7 cellular contexts compared by ENCODE assay signal in the genomic region with DNA sequence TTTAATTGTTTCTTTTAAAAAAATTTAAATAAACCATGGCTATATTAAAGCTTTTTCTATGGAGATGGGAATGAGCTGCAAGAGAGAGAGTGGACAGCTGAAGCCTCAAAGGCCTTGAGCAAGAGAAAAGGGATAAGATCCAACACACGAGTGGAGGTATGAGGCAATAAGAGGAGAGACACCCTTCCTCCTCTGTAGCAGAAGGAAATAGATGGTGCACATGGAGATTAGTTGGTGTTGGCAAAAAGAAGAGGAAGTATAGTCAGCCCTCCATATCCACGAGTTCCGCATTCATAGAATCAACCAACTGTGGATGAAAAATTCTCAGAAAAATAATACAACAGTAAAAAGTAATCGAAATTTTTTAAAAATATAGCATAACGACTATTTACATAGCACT. TPM values are rescaled to one million over a fixed set of nuclear protein-coding genes. Genes with fewer than 3 reads are reported as not detected.
DNase-seq lines count a peak whose midpoint lies in the region; ATAC-seq and TF ChIP-seq lines count a peak whose summit lies in the region.

No MANE protein-coding gene starts in this region.

- no peak for TF ChIP-seq EP300 in gastroesophageal sphincter (IDR thresholded peaks at IDR 0.05)

- ATAC-seq in T-helper 17 cell (no peak), gastroesophageal sphincter (peak; percentile 25), HG03342 (IDR thresholded peaks at IDR 0.05; ENCODE audit: unreplicated experiment) (no peak), GM18868 (IDR thresholded peaks at IDR 0.05; ENCODE audit: unreplicated experiment) (no peak), HG02870 (IDR thresholded peaks at IDR 0.05; ENCODE audit: unreplicated experiment) (no peak)

- H3K27me3 Mint-ChIP-seq in T-helper 17 cell = no peaks in the 10 kb centered on the region

- peaks cover 9% of the 10 kb centered on the region for H3K36me3 Mint-ChIP-seq in T-helper 17 cell (ENCODE audit: low read depth)

- WGBS in gastroesophageal sphincter (ENCODE audit: low coverage in 1 of 2), 2 donors = 64 to 75% methylated on average over 5 of the region's 5 CpGs
- 11 to 41% (median 20%) methylated on average over 5 of the region's 5 CpGs for WGBS in spleen, 5 donors

- intact Hi-C loops in spleen (cut with DNase I; ENCODE audit: low total_unique reads) = no loop called here

- no peak for TF ChIP-seq CTCF in HFF-Myc (IDR thresholded peaks at IDR 0.05; ENCODE audit: low read depth, low read length, missing control alignments)
- TF ChIP-seq CTCF in gastroesophageal sphincter (IDR thresholded peaks at IDR 0.05) = no peak
- TF ChIP-seq CTCF in spleen (IDR thresholded peaks at IDR 0.05 in 8 of 11, conservative IDR thresholded peaks at IDR 0.05 in 3 of 11) = no peak

- H3K4me1 ChIP-seq in gastroesophageal sphincter (peaks cover 0 to 44% (median 0%) of the 10 kb centered on the region in 3 donors), spleen (peaks cover 25 to 73% (median 61%) of the 10 kb centered on the region in 6 donors)

- H3K4me1 Mint-ChIP-seq in T-helper 17 cell = peaks cover 22% of the 10 kb centered on the region

- TF ChIP-seq POLR2A in gastroesophageal sphincter (IDR thresholded peaks at IDR 0.05) (no peak), spleen (IDR thresholded peaks at IDR 0.05) (no peak)

- peak overlapping the region; percentile 96 for H3K27ac Mint-ChIP-seq in T-helper 17 cell

- peak overlapping the region in 3 of 4 donors; percentile 67 to 71 (median 69) for H3K27ac ChIP-seq in gastroesophageal sphincter
- peak overlapping the region; percentile 78 to 94 (median 88) for H3K27ac ChIP-seq in spleen

- peak overlapping the region; percentile 41 for H3K4me3 ChIP-seq in HFF-Myc (replicated peaks; ENCODE audit: low read depth, low read length)
- H3K4me3 ChIP-seq in gastroesophageal sphincter = peak overlapping the region in 1 of 2 donors; percentile 40
- H3K4me3 ChIP-seq in spleen = peak overlapping the region in 7 of 8 donors; percentile 27 to 96 (median 43)

- no peak for DNase-seq in HFF-Myc (ENCODE audit: extremely low read depth, low read depth)
- DNase-seq in T-helper 17 cell = no peak
- DNase-seq in spleen = no peak

- H3K27me3 ChIP-seq in gastroesophageal sphincter = no peaks in the 10 kb centered on the region
- H3K27me3 ChIP-seq in spleen (replicated peaks in 1 of 7) = no peaks in the 10 kb centered on the region

- peak overlapping the region; percentile 99 for H3K4me3 Mint-ChIP-seq in T-helper 17 cell

- H3K36me3 ChIP-seq in gastroesophageal sphincter (no peaks in the 10 kb centered on the region), spleen (peaks cover 0 to 36% (median 13%) of the 10 kb centered on the region in 6 donors)

- H3K9me3 ChIP-seq in T-helper 17 cell (ENCODE audit: control insufficient read depth, low read length, poor library complexity, severe bottlenecking) (no peaks in the 10 kb centered on the region), gastroesophageal sphincter (no peaks in the 10 kb centered on the region), spleen (no peaks in the 10 kb centered on the region)

RNA-seq across cellular contexts. Expression of gene CXorf38, which starts 3.2 kb away (rescaled TPM):
- total RNA-seq in T-helper 17 cell (10 to 100 TPM; 15.7 to 17.4 TPM), gastroesophageal sphincter (10 to 100 TPM in 3 of 4 donors, 1 to 10 TPM in 1; 8.6 to 15.3 (median 13.3) TPM), spleen (10 to 100 TPM; 24.8 to 35.1 (median 28.5) TPM)
- 10 to 100 TPM in 2 of 3 donors, 1 to 10 TPM in 1; 9.4 to 13.7 (median 12.6) TPM for polyA plus RNA-seq in spleen

RNA-seq across cellular contexts. Expression of gene MPC1L, which starts 20.9 kb away (rescaled TPM):
- not detected for total RNA-seq in T-helper 17 cell
- total RNA-seq in gastroesophageal sphincter = not detected
- not detected for total RNA-seq in spleen
- polyA plus RNA-seq in spleen = under 1 TPM in 1 of 3 donors, not detected in 2; 0.28 TPM
